ENCODE assay signal across 11 cellular contexts in the genomic region with DNA sequence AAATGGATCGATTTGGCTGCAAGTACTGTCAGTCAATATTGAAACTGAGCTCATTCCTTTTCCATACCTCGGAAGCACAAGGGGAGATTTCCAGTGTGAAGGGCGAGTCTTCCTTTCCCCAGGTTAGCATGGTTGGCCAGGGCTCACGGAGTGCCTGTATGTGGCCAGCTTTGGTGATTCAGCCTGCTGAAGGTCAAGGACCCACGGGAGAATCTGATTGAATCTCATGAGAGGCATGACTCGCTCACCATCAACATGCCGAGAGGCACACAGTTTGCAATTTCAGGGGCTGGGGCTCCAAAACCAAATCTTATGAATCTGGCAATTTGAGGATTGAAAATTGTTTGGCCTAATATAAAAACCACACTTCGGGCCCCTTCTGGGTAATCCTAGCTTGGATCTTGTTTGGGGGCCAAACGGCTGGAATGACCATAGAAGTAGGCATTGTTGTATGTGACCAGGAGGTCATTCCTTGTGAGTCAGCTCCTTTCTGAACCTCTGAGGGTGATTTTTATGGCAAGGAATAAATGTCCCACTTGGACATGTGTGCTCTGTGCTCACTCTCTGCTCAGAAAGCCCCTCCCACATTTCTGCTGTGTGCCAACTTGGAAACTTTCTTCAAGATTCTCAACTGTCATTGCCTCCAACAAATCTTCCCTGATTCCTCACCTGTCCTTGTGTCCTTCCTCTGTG.
DNase-seq lines count a peak whose midpoint lies in the region; ATAC-seq and TF ChIP-seq lines count a peak whose summit lies in the region.
"Had no signal": no experiment of that assay in that cellular context is flagged by ENCODE, and none has a peak within 500 bp of the region (broad histone marks: within the 10 kb centered on the region; RNA-seq: fewer than 3 reads in every experiment).

No MANE protein-coding gene starts in this region.

- peaks cover 7% of the 10 kb centered on the region for H3K36me3 Mint-ChIP-seq in IgD-negative memory B cell
- H3K36me3 Mint-ChIP-seq in effector memory CD8-positive, alpha-beta T cell (ENCODE audit: insufficient read depth) = peaks cover 55% of the 10 kb centered on the region

- peak overlapping the region in 1 of 4 donors; percentile 51 for H3K4me3 Mint-ChIP-seq in IgD-negative memory B cell
- H3K4me3 Mint-ChIP-seq in effector memory CD8-positive, alpha-beta T cell = no peak overlapping the region

- no peak overlapping the region for H4K5ac ChIP-seq in mesendoderm (ENCODE audit: low read length)

- H3K27me3 Mint-ChIP-seq in IgD-negative memory B cell = no peaks in the 10 kb centered on the region
- H3K27me3 Mint-ChIP-seq in effector memory CD8-positive, alpha-beta T cell = no peaks in the 10 kb centered on the region

- no peaks in the 10 kb centered on the region for H3K79me1 ChIP-seq in mesendoderm (ENCODE audit: low read length)

- no peak overlapping the region for H3K23ac ChIP-seq in mesendoderm (ENCODE audit: low read length)

- peak overlapping the region in 2 of 3 donors; percentile 18 to 51 for H3K27ac Mint-ChIP-seq in IgD-negative memory B cell
- H3K27ac Mint-ChIP-seq in effector memory CD8-positive, alpha-beta T cell = no peak overlapping the region

- H2AK5ac ChIP-seq in mesendoderm (ENCODE audit: low read length) = no peak overlapping the region

- H3K27ac ChIP-seq in mesendoderm (ENCODE audit: low read depth, low read length) = no peak overlapping the region
- H3K27ac ChIP-seq: gastrocnemius medialis had no signal

- H3K4me2 ChIP-seq in mesendoderm (ENCODE audit: low read length) = no peak overlapping the region

- TF ChIP-seq CTCF in astrocyte of the spinal cord (IDR thresholded peaks at IDR 0.05; ENCODE audit: low read depth, low read length) = no peak

- H3K79me2 ChIP-seq in mesendoderm (ENCODE audit: control insufficient read depth, insufficient read depth, low read length) = no peaks in the 10 kb centered on the region

- no peak overlapping the region for H3K4me3 ChIP-seq in astrocyte of the spinal cord (ENCODE audit: low read depth, low read length)
- no peak overlapping the region for H3K4me3 ChIP-seq in mesendoderm (ENCODE audit: low read length)
- H3K4me3 ChIP-seq: gastrocnemius medialis had no signal

- no peaks in the 10 kb centered on the region for H3K27me3 ChIP-seq in mesendoderm (ENCODE audit: insufficient read depth, low read length, poor library complexity)
- H3K27me3 ChIP-seq: gastrocnemius medialis had no signal

- in situ Hi-C loops in astrocyte of the spinal cord (cut with HindIII; ENCODE audit: low sequenced_read_pairs) = no loop called here

- H3K56ac ChIP-seq in mesendoderm (ENCODE audit: low read length) = no peak overlapping the region

- no peak overlapping the region for H3K18ac ChIP-seq in mesendoderm (ENCODE audit: low read length)

- no peak overlapping the region for H3K9ac ChIP-seq in mesendoderm (ENCODE audit: low read length)

- H3K9me3 Mint-ChIP-seq in IgD-negative memory B cell = no peaks in the 10 kb centered on the region
- H3K9me3 Mint-ChIP-seq in effector memory CD8-positive, alpha-beta T cell = no peaks in the 10 kb centered on the region

- H3K36me3 ChIP-seq in mesendoderm (ENCODE audit: control insufficient read depth, insufficient read depth, low read length) = no peaks in the 10 kb centered on the region
- H3K36me3 ChIP-seq: gastrocnemius medialis had no signal

- DNase-seq in EH (ENCODE audit: low read depth) (peak; percentile 87), astrocyte of the spinal cord (ENCODE audit: low read depth, low spot score) (peak; percentile 79), mesendoderm (peak; percentile 5), NCI-H1092 treated with DMSO at 0.1 percent for 48 hours (lab: John Stamatoyannopoulos, UW) (no peak)
- no peak for DNase-seq in effector memory CD8-positive, alpha-beta T cell
- DNase-seq: aorta, DND-41, gastrocnemius medialis, NCI-H1417 had no signal

- H3K4me1 Mint-ChIP-seq in IgD-negative memory B cell = peaks cover 34 to 37% (median 36%) of the 10 kb centered on the region in 3 donors
- peaks cover 8 to 11% of the 10 kb centered on the region in 2 donors for H3K4me1 Mint-ChIP-seq in effector memory CD8-positive, alpha-beta T cell (ENCODE audit: low read depth in 2 of 2)

- H2BK120ac ChIP-seq in mesendoderm (ENCODE audit: low read depth, low read length) = no peak overlapping the region

- H2BK15ac ChIP-seq in mesendoderm (replicated peaks; ENCODE audit: low read depth) = no peak overlapping the region

- peaks cover 1% of the 10 kb centered on the region for H3K4me1 ChIP-seq in mesendoderm (ENCODE audit: control insufficient read depth, low read depth, low read length)
- H3K4me1 ChIP-seq: gastrocnemius medialis had no signal

- no peak overlapping the region for H3K4ac ChIP-seq in mesendoderm (ENCODE audit: low read depth, low read length)

- H4K8ac ChIP-seq in mesendoderm (ENCODE audit: low read depth, low read length) = no peak overlapping the region

- no peak for ATAC-seq in effector memory CD8-positive, alpha-beta T cell (replicated peaks)
- ATAC-seq in GM18520 (IDR thresholded peaks at IDR 0.05; ENCODE audit: unreplicated experiment) = no peak
- ATAC-seq: gastrocnemius medialis had no signal

- no CpG with 5 or more reads among the region's 9 CpGs for WGBS in mesendoderm (ENCODE audit: extremely low coverage, insufficient coverage, low lambda C conversion rate)

- no peak overlapping the region for H2BK5ac ChIP-seq in mesendoderm (ENCODE audit: low read length)

Comparison
In these comparisons a context has a peak if more than half of its experiments do, and no peak if none do; other contexts are left out.
1. DNase-seq: peak in EH (single experiment), astrocyte of the spinal cord (single experiment) and mesendoderm (single experiment); none in effector memory CD8-positive, alpha-beta T cell (0 of 3) and NCI-H1092 treated with DMSO at 0.1 percent for 48 hours (single experiment).
2. H3K27ac Mint-ChIP-seq: peak in IgD-negative memory B cell (2 of 3); none in effector memory CD8-positive, alpha-beta T cell (0 of 2).